Comparison of ENCODE assay signal across 2 cellular contexts in genomic region chr2:181682795-181683517, GRCh38.
TF ChIP-seq lines count a peak whose summit lies in the region.

No MANE protein-coding gene starts in this region.

TF ChIP-seq in IMR-90, 13 proteins besides CTCF, POLR2A, EP300 and RAD21 (continued from another document):
- TF ChIP-seq ELK1 (IDR thresholded peaks at IDR 0.05; ENCODE audit: borderline replicate concordance, low read depth, low read length) = no peak
TF ChIP-seq in IMR-90: peak in this region for 0.

TF ChIP-seq in neural cell, 6 proteins besides CTCF, POLR2A, EP300 and RAD21:
- TF ChIP-seq REST (IDR thresholded peaks at IDR 0.05; ENCODE audit: borderline replicate concordance) = no peak
- TF ChIP-seq EZH2 (IDR thresholded peaks at IDR 0.05; ENCODE audit: borderline replicate concordance, insufficient read depth, low read length, poor library complexity, severe bottlenecking) = peak; percentile 88
TF ChIP-seq in neural cell: peak in this region for 1.
